ENCODE assay signal across 10 cellular contexts in the genomic region with DNA sequence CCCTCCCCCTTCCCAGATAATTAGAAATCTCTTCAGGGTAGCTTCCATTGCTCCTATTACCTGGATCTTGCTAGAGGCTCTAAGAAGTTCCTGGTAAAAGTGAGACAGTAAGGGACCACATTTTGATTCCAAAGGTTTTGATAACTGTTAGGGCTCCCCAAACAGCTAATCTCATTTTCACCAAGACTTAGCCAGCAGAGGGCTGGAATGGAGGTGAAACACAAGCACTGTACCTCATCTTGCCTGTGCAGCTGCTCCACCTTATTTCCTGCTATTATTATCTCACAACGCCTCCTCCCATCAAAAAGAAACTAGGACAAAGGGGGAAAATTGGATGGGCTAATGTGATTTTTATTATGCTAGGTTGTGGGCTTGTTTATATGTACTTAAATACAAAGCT. TPM values are rescaled to one million over a fixed set of nuclear protein-coding genes. Genes with fewer than 3 reads are reported as not detected.
A peak's percentile ranks its signal among the peaks of the same experiment; 100 is the strongest.
DNase-seq lines count a peak whose midpoint lies in the region; TF ChIP-seq lines count a peak whose summit lies in the region.
"Had no signal": no experiment of that assay in that cellular context is flagged by ENCODE, and none has a peak within 500 bp of the region (broad histone marks: within the 10 kb centered on the region; RNA-seq: fewer than 3 reads in every experiment).

No MANE protein-coding gene starts in this region.

- no peak overlapping the region for H3K9ac ChIP-seq in trophoblast cell (ENCODE audit: low read length)

- H3K9me3 ChIP-seq in trophoblast cell (ENCODE audit: insufficient read depth, low read depth, low read length), result no peaks in the 10 kb centered on the region
- H3K9me3 ChIP-seq: SJCRH30 had no signal

- H3K4me3 ChIP-seq in choroid plexus epithelial cell (ENCODE audit: low read depth, low read length), result no peak overlapping the region
- no peak overlapping the region for H3K4me3 ChIP-seq in trophoblast cell (ENCODE audit: low read depth, low read length)
- H3K4me3 ChIP-seq: SJCRH30 had no signal

- peak; percentile 21 for DNase-seq in DMS 273 (lab: John Stamatoyannopoulos, UW; ENCODE audit: unreplicated experiment)
- no peak for DNase-seq in DMS 273 treated with DMSO at 0.1 percent for 48 hours (lab: John Stamatoyannopoulos, UW)
- peak; percentile 22 for DNase-seq in NCI-H2081 treated with DMSO at 0.1 percent for 48 hours (lab: John Stamatoyannopoulos, UW)
- DNase-seq in choroid plexus epithelial cell (ENCODE audit: low read depth), result peak; percentile 23
- DNase-seq in trophoblast cell, result no peak
- DNase-seq in NCI-H2029 treated with DMSO at 0.1 percent for 48 hours (lab: John Stamatoyannopoulos, UW), result no peak
- DNase-seq in NOMO-1 treated with dmso at 0.1 percent for 144 hours (lab: John Stamatoyannopoulos, UW; ENCODE audit: unreplicated experiment), result no peak
- no peak for DNase-seq in RPMI8226

- no peaks in the 10 kb centered on the region for H3K79me1 ChIP-seq in trophoblast cell (ENCODE audit: low read length)

- H3K4me2 ChIP-seq in trophoblast cell (ENCODE audit: low read length), result no peak overlapping the region

- H4K91ac ChIP-seq in trophoblast cell (ENCODE audit: low read depth, low read length), result no peak overlapping the region

- H3K36me3 ChIP-seq in trophoblast cell (ENCODE audit: control insufficient read depth in 1 of 2, insufficient read depth in 2 of 2, low read length in 2 of 2), result no peaks in the 10 kb centered on the region

- no peak overlapping the region for H3K18ac ChIP-seq in trophoblast cell (ENCODE audit: low read length)

- H4K12ac ChIP-seq in trophoblast cell (ENCODE audit: low read depth, low read length), result no peak overlapping the region

- no peak overlapping the region for H2AK5ac ChIP-seq in trophoblast cell (ENCODE audit: low read length)

- WGBS in trophoblast cell (ENCODE audit: extremely low coverage, insufficient coverage, insufficient read length), result no CpG with 5 or more reads among the region's 1 CpG

- no peak overlapping the region for H2BK12ac ChIP-seq in trophoblast cell (ENCODE audit: low read length)

- H3K79me2 ChIP-seq in trophoblast cell (ENCODE audit: control insufficient read depth, insufficient read depth, low read length, poor library complexity), result peaks cover 16% of the 10 kb centered on the region

- peak overlapping the region; percentile 100 for H3K4ac ChIP-seq in trophoblast cell (ENCODE audit: low read depth, low read length)

- H3K4me1 ChIP-seq in trophoblast cell (ENCODE audit: control insufficient read depth in 1 of 2, insufficient read depth in 2 of 2, low read length in 2 of 2), result peaks cover 0 to 6% of the 10 kb centered on the region in 2 experiments

- H3K27me3 ChIP-seq in trophoblast cell (ENCODE audit: insufficient read depth, low read length), result no peaks in the 10 kb centered on the region
- H3K27me3 ChIP-seq: SJCRH30 had no signal

- H4K8ac ChIP-seq in trophoblast cell (ENCODE audit: low read depth, low read length), result no peak overlapping the region

- no peak overlapping the region for H3K14ac ChIP-seq in trophoblast cell (ENCODE audit: low read length)

- no peak overlapping the region for H2BK120ac ChIP-seq in trophoblast cell (ENCODE audit: insufficient read depth, low read length, poor library complexity)

- H2BK5ac ChIP-seq in trophoblast cell (ENCODE audit: low read depth, low read length, poor library complexity), result no peak overlapping the region

- no peak overlapping the region for H2AFZ ChIP-seq in trophoblast cell (ENCODE audit: insufficient read depth, low read length, poor library complexity)

- H3K27ac ChIP-seq in trophoblast cell (ENCODE audit: low read depth, low read length), result no peak overlapping the region
- H3K27ac ChIP-seq: 22Rv1, SJCRH30 had no signal

- peak; percentile 39 for TF ChIP-seq CTCF in choroid plexus epithelial cell (conservative IDR thresholded peaks at IDR 0.05; ENCODE audit: low read depth, low read length)

- no peak overlapping the region for H3K23ac ChIP-seq in trophoblast cell (ENCODE audit: low read length)

RNA-seq across cellular contexts. Expression of a gene that starts 7.3 kb away (rescaled TPM):
- polyA plus RNA-seq in trophoblast cell (2013), result 193 and 197 TPM in 2 replicates

RNA-seq across cellular contexts. Expression of a gene that starts 41.8 kb away (rescaled TPM):
- 25.9 and 28.3 TPM in 2 replicates for polyA plus RNA-seq in trophoblast cell (2013)

Comparison
In these comparisons a context has a peak if more than half of its experiments do, and no peak if none do; other contexts are left out.
1. DNase-seq: peak in DMS 273 (single experiment), NCI-H2081 treated with DMSO at 0.1 percent for 48 hours (single experiment) and choroid plexus epithelial cell (single experiment); none in DMS 273 treated with DMSO at 0.1 percent for 48 hours (single experiment), trophoblast cell (0 of 2), NCI-H2029 treated with DMSO at 0.1 percent for 48 hours (single experiment), NOMO-1 treated with dmso at 0.1 percent for 144 hours (single experiment) and RPMI8226 (single experiment).